ENCODE assay signal across 9 cellular contexts in genomic region chr9:113822315-113822714, GRCh38.
"Had no signal": no experiment of that assay in that cellular context is flagged by ENCODE, and none has a peak within 500 bp of the region (broad histone marks: within the 10 kb centered on the region; RNA-seq: fewer than 3 reads in every experiment).

No MANE protein-coding gene starts in this region.

- H3K4me1 ChIP-seq: HAP-1 had no signal

- H3K36me3 ChIP-seq: HAP-1 had no signal

- H3K27me3 Mint-ChIP-seq: IgD-negative memory B cell had no signal

- H3K27ac Mint-ChIP-seq: HFFc6, IgD-negative memory B cell had no signal

- H3K9ac ChIP-seq: GM23248 had no signal

- H3K9me3 ChIP-seq: HAP-1 had no signal

- ATAC-seq: HCT116 had no signal

- H3K27ac ChIP-seq: GM23248, HL-60 had no signal

- DNase-seq: GM23248, GOT3, H7, HFFc6, KG1 had no signal

- H3K9me3 Mint-ChIP-seq: HFFc6 had no signal

- H3K36me3 Mint-ChIP-seq: IgD-negative memory B cell had no signal

- H3K4me1 Mint-ChIP-seq: IgD-negative memory B cell had no signal

- H2AFZ ChIP-seq: GM23248 had no signal

- H3K4me3 ChIP-seq: GM23248, HAP-1 had no signal

- H3K4me3 Mint-ChIP-seq: HFFc6, IgD-negative memory B cell had no signal
